In the genomic region with DNA sequence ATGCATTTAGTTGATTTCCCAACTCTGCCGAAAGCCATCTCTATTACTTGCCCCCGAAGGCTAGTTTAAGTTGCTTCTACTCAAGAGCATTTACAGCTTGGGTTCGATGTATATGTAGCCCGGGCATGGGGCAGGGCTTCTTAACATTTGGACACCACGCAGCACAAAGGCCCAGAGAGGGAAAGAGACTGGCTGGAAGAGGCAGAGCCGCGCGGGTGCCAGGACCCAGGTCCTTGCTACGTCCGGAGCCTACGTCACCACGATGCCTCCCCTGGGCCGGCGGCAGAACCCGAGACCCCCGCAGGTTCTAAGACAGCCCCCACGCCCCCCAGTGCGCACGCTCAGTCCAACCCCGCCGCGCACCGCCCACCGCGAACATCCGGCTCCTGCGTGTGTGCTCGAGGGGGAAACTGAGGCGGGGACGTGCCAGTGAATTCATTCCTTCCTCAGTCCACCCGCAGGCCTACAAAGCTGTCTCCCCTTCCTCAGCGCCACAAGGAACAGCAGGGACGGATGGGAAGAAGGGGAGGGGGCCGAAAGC, we compare ENCODE assay signal across 1 cellular context.
TF ChIP-seq lines count a peak whose summit lies in the region.

No MANE protein-coding gene starts in this region.

TF ChIP-seq in neural cell, 6 proteins besides CTCF, POLR2A, EP300 and RAD21 (continued from another document):
- TF ChIP-seq REST (IDR thresholded peaks at IDR 0.05; ENCODE audit: borderline replicate concordance) = no peak
